ENCODE assay signal across 8 cellular contexts in genomic region chr3:66393486-66394260, GRCh38.
DNase-seq lines count a peak whose midpoint lies in the region; ATAC-seq, FAIRE-seq and TF ChIP-seq lines count a peak whose summit lies in the region.

No MANE protein-coding gene starts in this region.

- no peaks in the 10 kb centered on the region for H3K36me3 Mint-ChIP-seq in activated B cell treated with CpG ODN at 0.5 μM for 24 hours (ENCODE audit: low read depth)

- POLR2A ChIA-PET in activated B cell treated with CpG ODN at 0.5 μM for 24 hours (lab: Charles Lee), result interaction anchor here (0.7 kb wide), 2 partner anchors 73 to 117 kb away, joined by 4 to 5 read pairs; no protein-coding TSS in a partner anchor

- no peak for FAIRE-seq in kidney (lab: Jason Lieb, UNC)

- H3K27ac Mint-ChIP-seq in activated B cell treated with CpG ODN at 0.5 μM for 24 hours, result peak overlapping the region; percentile 85

- intact Hi-C loops in activated B cell treated with CpG ODN at 0.5 μM for 24 hours (cut with micrococcal nuclease), result loop anchor here (1.0 to 2.0 kb wide), 2 partner anchors 7 to 79 kb away; no protein-coding TSS in a partner anchor
- intact Hi-C loops in kidney (cut with DNase I), result no loop called here

- peak; percentile 65 for ATAC-seq in GM18520 (IDR thresholded peaks at IDR 0.05; ENCODE audit: unreplicated experiment)
- ATAC-seq in HG02870 (IDR thresholded peaks at IDR 0.05; ENCODE audit: unreplicated experiment), result peak; percentile 85
- peak; percentile 82 for ATAC-seq in activated B cell treated with CpG ODN at 0.5 μM for 24 hours (ENCODE audit: low read depth)

- no peak overlapping the region for H3K27ac ChIP-seq in kidney (ENCODE audit: low read depth in 2 of 2, low read length in 2 of 2)

- no peaks in the 10 kb centered on the region for H3K9me3 ChIP-seq in kidney (ENCODE audit: control insufficient read depth in 1 of 2, low read length in 2 of 2)

- no peak overlapping the region for H3K9ac ChIP-seq in kidney (ENCODE audit: low read length in 2 of 2)

- H3K4me3 Mint-ChIP-seq in activated B cell treated with CpG ODN at 0.5 μM for 24 hours, result peak overlapping the region; percentile 84

- H3K4me1 ChIP-seq in kidney (ENCODE audit: control insufficient read depth in 1 of 2, insufficient read depth in 1 of 2, low read depth in 1 of 2, low read length in 2 of 2), result peaks cover 0 to 4% of the 10 kb centered on the region in 2 donors

- no peaks in the 10 kb centered on the region for H3K9me3 Mint-ChIP-seq in activated B cell treated with CpG ODN at 0.5 μM for 24 hours

- H3K36me3 ChIP-seq in kidney (ENCODE audit: control insufficient read depth in 1 of 2, insufficient read depth in 2 of 2, low read length in 2 of 2), result peaks cover 15 to 20% of the 10 kb centered on the region in 2 donors

- DNase-seq in activated B cell treated with CpG ODN at 0.5 μM for 24 hours (no peak), dermis blood vessel endothelial cell (peak; percentile 59), kidney (no peak), DMS53 treated with DMSO at 0.1 percent for 48 hours (lab: John Stamatoyannopoulos, UW; ENCODE audit: unreplicated experiment) (no peak), middle frontal gyrus (ENCODE audit: extremely low spot score, low spot score) (no peak)
- DNase-seq in stimulated activated CD4-positive, alpha-beta T cell treated with anti-CD3 and anti-CD28 coated beads, Interleukin-12 subunit alpha, Interleukin-12 subunit beta, amount 100 ng/mL, for 48 hours (ENCODE audit: low read depth in 2 of 3, low spot score in 1 of 3), result peak in 2 of 3 donors; percentile 21 to 22

- no peaks in the 10 kb centered on the region for H3K27me3 Mint-ChIP-seq in activated B cell treated with CpG ODN at 0.5 μM for 24 hours

- no peak overlapping the region for H3K4me3 ChIP-seq in kidney (ENCODE audit: low read length in 2 of 2)

- TF ChIP-seq CTCF in activated B cell treated with CpG ODN at 0.5 μM for 24 hours (IDR thresholded peaks at IDR 0.05) (no peak), kidney (IDR thresholded peaks at IDR 0.05; ENCODE audit: borderline replicate concordance, extremely low read depth, insufficient read depth) (no peak)

- CTCF ChIA-PET in activated B cell treated with CpG ODN at 0.5 μM for 24 hours (lab: Charles Lee), result interaction anchor here (1.7 to 2.1 kb wide), 5 partner anchors 14 to 428 kb away, joined by 4 to 8 read pairs (median 6); no protein-coding TSS in a partner anchor

- peaks cover 57% of the 10 kb centered on the region for H3K4me1 Mint-ChIP-seq in activated B cell treated with CpG ODN at 0.5 μM for 24 hours

Comparison
In these comparisons a context has a peak if more than half of its experiments do, and no peak if none do; other contexts are left out.
1. DNase-seq: peak in dermis blood vessel endothelial cell (single experiment) and stimulated activated CD4-positive, alpha-beta T cell treated with anti-CD3 and anti-CD28 coated beads, Interleukin-12 subunit alpha, Interleukin-12 subunit beta, amount 100 ng/mL, for 48 hours (2 of 3); none in activated B cell treated with CpG ODN at 0.5 μM for 24 hours (single experiment), kidney (single experiment), DMS53 treated with DMSO at 0.1 percent for 48 hours (single experiment) and middle frontal gyrus (single experiment).
2. Peak in every context shown above with its lines, with median percentiles within 50 percentile points of each other: ATAC-seq.